Comparison of ENCODE assay signal across 26 cellular contexts in the genomic region with DNA sequence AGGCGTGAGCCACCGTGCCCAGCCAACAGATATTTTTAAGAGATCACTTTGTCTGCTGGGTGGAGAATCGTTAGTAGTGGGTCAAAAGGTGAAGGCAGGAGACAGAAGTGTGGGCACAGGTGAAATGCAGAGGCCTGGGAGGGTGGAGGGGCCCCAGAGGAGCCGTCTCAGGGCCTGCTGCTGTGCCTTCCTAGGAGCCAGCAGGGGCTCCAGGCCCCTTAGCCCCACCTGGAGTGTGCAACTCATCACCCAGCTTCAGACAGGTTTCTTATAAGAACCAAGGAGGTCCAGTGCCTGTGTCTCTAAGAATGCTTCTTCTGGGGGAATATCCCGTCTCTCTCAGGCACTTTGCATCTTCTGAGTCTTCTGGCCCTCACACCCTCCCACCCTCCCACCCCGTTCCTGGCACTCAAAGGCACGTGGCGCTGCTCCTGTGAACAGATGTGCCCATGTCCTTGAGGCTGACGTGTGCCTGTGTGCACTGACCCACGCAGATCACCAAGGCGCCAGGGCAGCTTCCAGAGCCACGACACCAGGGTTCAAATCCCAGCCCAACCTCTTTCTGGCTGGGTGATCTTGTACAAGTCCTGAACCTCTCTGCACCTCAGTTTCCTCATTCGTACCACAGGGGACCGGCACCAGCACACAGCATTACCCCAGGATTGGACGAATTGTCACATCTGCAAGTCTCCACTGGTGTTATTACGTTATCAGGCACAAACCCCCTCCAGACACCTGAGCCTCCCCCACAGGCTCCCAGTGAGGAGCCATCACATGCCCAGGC. TPM values are rescaled to one million over a fixed set of nuclear protein-coding genes. Genes with fewer than 3 reads are reported as not detected.
DNase-seq lines count a peak whose midpoint lies in the region; ATAC-seq and TF ChIP-seq lines count a peak whose summit lies in the region.
"Had no signal": no experiment of that assay in that cellular context is flagged by ENCODE, and none has a peak within 500 bp of the region (broad histone marks: within the 10 kb centered on the region; RNA-seq: fewer than 3 reads in every experiment).

No MANE protein-coding gene starts in this region.

- no peaks in the 10 kb centered on the region for H3K9me3 Mint-ChIP-seq in central memory CD8-positive, alpha-beta T cell
- H3K9me3 Mint-ChIP-seq: CD14-positive monocyte, GM23338, mesothelial cell of epicardium, naive B cell, type B pancreatic cell had no signal

- no peaks in the 10 kb centered on the region for H3K27me3 Mint-ChIP-seq in central memory CD8-positive, alpha-beta T cell
- H3K27me3 Mint-ChIP-seq: naive B cell, type B pancreatic cell had no signal

- no peak overlapping the region for H3K27ac ChIP-seq in heart right ventricle
- H3K27ac ChIP-seq: breast epithelium, gastrocnemius medialis, PC-9 had no signal

- peaks cover 45% of the 10 kb centered on the region for H3K4me1 Mint-ChIP-seq in central memory CD8-positive, alpha-beta T cell

- H3K4me1 ChIP-seq in heart right ventricle, result peaks cover 9 to 60% (median 52%) of the 10 kb centered on the region in 9 donors

- H3K27me3 ChIP-seq in heart right ventricle, result peaks cover 0 to 3% (median 0%) of the 10 kb centered on the region in 7 donors
- H3K27me3 ChIP-seq: breast epithelium, gastrocnemius medialis had no signal

- no peak overlapping the region for H3K4me3 ChIP-seq in heart right ventricle
- H3K4me3 ChIP-seq: breast epithelium, gastrocnemius medialis, GM23338, PC-9 had no signal

- DNase-seq in NCI-H2171 treated with DMSO at 0.1 percent for 48 hours (lab: John Stamatoyannopoulos, UW) (peak; percentile 22), NCI-H2171 (lab: John Stamatoyannopoulos, UW) (no peak), cardiac septum (ENCODE audit: low spot score) (peak; percentile 65), heart right ventricle (no peak), NCI-H748 (lab: John Stamatoyannopoulos, UW; ENCODE audit: unreplicated experiment) (no peak), NCI-H1105 (lab: John Stamatoyannopoulos, UW) (no peak), NCI-H446 (lab: John Stamatoyannopoulos, UW) (no peak)
- DNase-seq in central memory CD8-positive, alpha-beta T cell (ENCODE audit: low spot score in 2 of 2), result peak in 1 of 2 donors; percentile 8
- DNase-seq: 8988T; activated CD4-positive, alpha-beta T cell treated with anti-CD3 and anti-CD28 coated beads for 48 hours; activated naive CD4-positive, alpha-beta T cell treated with anti-CD3 and anti-CD28 coated beads, Interleukin-2, amount 50 U/mL, for 16 hours; gastrocnemius medialis; kidney glomerular epithelial cell; naive B cell; NCI-H1105 treated with DMSO at 0.1 percent for 48 hours; NCI-H187 treated with DMSO at 0.1 percent for 48 hours; PC-9; SK-N-SH; stimulated activated CD4-positive, alpha-beta T cell treated with anti-CD3 and anti-CD28 coated beads, Interleukin-4, amount 100 ng/mL, for 4 hours; substantia nigra had no signal

- 79 to 86% methylated on average over 16 of the region's 16 CpGs for WGBS in heart right ventricle, 2 donors

- no peak overlapping the region for H3K27ac Mint-ChIP-seq in central memory CD8-positive, alpha-beta T cell (ENCODE audit: low read depth)
- H3K27ac Mint-ChIP-seq: GM23338, mesothelial cell of epicardium, type B pancreatic cell had no signal

- no peak for ATAC-seq in heart right ventricle
- ATAC-seq in central memory CD8-positive, alpha-beta T cell (replicated peaks; ENCODE audit: extremely low read depth, poor library complexity, severe bottlenecking), result no peak
- ATAC-seq: gastrocnemius medialis, GM23338, Right ventricle myocardium inferior had no signal

- peaks cover 0 to 18% (median 0%) of the 10 kb centered on the region in 9 donors for H3K36me3 ChIP-seq in heart right ventricle
- H3K36me3 ChIP-seq: breast epithelium, gastrocnemius medialis had no signal

- no peak for TF ChIP-seq CTCF in heart right ventricle (IDR thresholded peaks at IDR 0.05)

- intact Hi-C loops in cardiac septum (cut with DNase I), result loop anchor here (5.0 kb wide), 1 partner anchor 78 kb away; no protein-coding TSS in a partner anchor
- intact Hi-C loops in heart right ventricle (cut with DNase I), result loop anchor here in 6 of 10 donors (5.0 kb wide), 9 partner anchors 47 to 382 kb away; partner anchors contain the start of genes CPT1B (in 3 of the 6), SCO2 (in 2 of the 6), SHANK3 (in 2 of the 6) and TYMP (in 2 of the 6)

- no peaks in the 10 kb centered on the region for H3K9me3 ChIP-seq in heart right ventricle
- H3K9me3 ChIP-seq: breast epithelium, gastrocnemius medialis, SK-N-SH had no signal

- peaks cover 15% of the 10 kb centered on the region for H3K36me3 Mint-ChIP-seq in central memory CD8-positive, alpha-beta T cell (ENCODE audit: insufficient read depth)
- H3K36me3 Mint-ChIP-seq: mesothelial cell of epicardium, naive B cell, type B pancreatic cell had no signal

- peak overlapping the region; percentile 19 for H3K4me3 Mint-ChIP-seq in central memory CD8-positive, alpha-beta T cell
- H3K4me3 Mint-ChIP-seq: CD14-positive monocyte, GM23338, mesothelial cell of epicardium had no signal

RNA-seq across cellular contexts. Expression of gene ARSA, which starts 3.4 kb away (rescaled TPM):
- total RNA-seq in cardiac septum (33.7 TPM), heart right ventricle (10 to 100 TPM; 19.6 to 33.3 (median 26.0) TPM)
- polyA plus RNA-seq in heart right ventricle, result 10 to 100 TPM; 17.5 to 62.3 TPM

RNA-seq across cellular contexts. Expression of gene MAPK8IP2, which starts 23.9 kb away (rescaled TPM):
- 0.48 TPM for total RNA-seq in cardiac septum
- under 1 TPM; 0.08 to 0.52 (median 0.27) TPM for total RNA-seq in heart right ventricle
- polyA plus RNA-seq in heart right ventricle, result under 1 TPM; 0.22 to 0.49 TPM
- polyA plus RNA-seq: CD14-positive monocyte had no signal

RNA-seq across cellular contexts. Expression of gene CHKB, which starts 41.9 kb away (rescaled TPM):
- total RNA-seq in cardiac septum (49.4 TPM), heart right ventricle (10 to 100 TPM; 31.7 to 60.1 (median 39.9) TPM)
- polyA plus RNA-seq in heart right ventricle, result 100 to 1,000 TPM in 1 of 2 donors, 10 to 100 TPM in 1; 27.1 to 251 TPM

RNA-seq across cellular contexts. Expression of gene CPT1B, which starts 46.3 kb away (rescaled TPM):
- total RNA-seq in cardiac septum, result 253 TPM
- total RNA-seq in heart right ventricle, result 100 to 1,000 TPM; 135 to 487 (median 415) TPM
- polyA plus RNA-seq in heart right ventricle, result 100 to 1,000 TPM in 1 of 2 donors, 10 to 100 TPM in 1; 61.2 to 351 TPM

RNA-seq across cellular contexts. Expression of gene SHANK3, which starts 48.1 kb away (rescaled TPM):
- total RNA-seq in cardiac septum (25.9 TPM), heart right ventricle (10 to 100 TPM; 19.9 to 36.9 (median 24.7) TPM)
- polyA plus RNA-seq in heart right ventricle, result 10 to 100 TPM; 14.3 to 59.8 TPM
- polyA plus RNA-seq: CD14-positive monocyte had no signal

Comparison
In these comparisons a context has a peak if more than half of its experiments do, and no peak if none do; other contexts are left out.
1. DNase-seq: peak in NCI-H2171 treated with DMSO at 0.1 percent for 48 hours (single experiment) and cardiac septum (single experiment); none in NCI-H2171 (single experiment), heart right ventricle (0 of 2), NCI-H748 (single experiment), NCI-H1105 (single experiment) and NCI-H446 (0 of 2).